9 cellular contexts compared by ENCODE assay signal in the genomic region with DNA sequence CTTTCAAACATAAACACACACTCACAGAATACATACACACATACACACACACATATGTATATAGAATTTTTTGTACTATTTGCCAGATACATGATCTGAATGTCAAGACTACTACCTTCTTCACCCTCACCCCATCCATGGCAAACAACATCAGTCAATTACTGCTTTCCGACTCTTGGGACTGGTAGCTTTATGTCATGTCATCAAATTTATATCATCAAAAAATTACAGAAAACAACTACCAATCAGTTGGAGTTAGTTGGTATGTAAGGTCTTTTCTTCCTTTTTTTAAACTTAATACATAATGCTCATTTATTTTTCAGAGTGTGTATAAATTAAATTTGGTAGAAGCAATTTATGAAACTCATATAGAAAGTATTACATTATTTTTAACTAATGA.
"Had no signal": no experiment of that assay in that cellular context is flagged by ENCODE, and none has a peak within 500 bp of the region (broad histone marks: within the 10 kb centered on the region; RNA-seq: fewer than 3 reads in every experiment).

No MANE protein-coding gene starts in this region.

- ATAC-seq: HCT116 had no signal

- H3K9ac ChIP-seq: GM23248 had no signal

- DNase-seq: GM23248, GOT3, H9, HFFc6, Kasumi-1, KG1 had no signal

- H3K4me3 ChIP-seq: GM23248 had no signal

- H2AFZ ChIP-seq: GM23248 had no signal

- FAIRE-seq: H54 had no signal

- H3K27ac ChIP-seq: GM23248, HL-60 had no signal
